In genomic region chr19:16417660-16418596, GRCh38 we compare ENCODE assay signal across 1 cellular context.
A peak's percentile ranks its signal among the peaks of the same experiment; 100 is the strongest.
TF ChIP-seq lines count a peak whose summit lies in the region.

No MANE protein-coding gene starts in this region.

TF ChIP-seq in HepG2, 621 proteins besides CTCF, POLR2A, EP300 and RAD21 (continued from another document and continues in another):
- TF ChIP-seq ZNF687 (CRISPR knock-in tag; IDR thresholded peaks at IDR 0.05): peak; percentile 42
- TF ChIP-seq NCOA2 (CRISPR knock-in tag; IDR thresholded peaks at IDR 0.05): no peak
- TF ChIP-seq ZNF768 (CRISPR knock-in tag; IDR thresholded peaks at IDR 0.05): peak; percentile 39; the same call in 1 of the 2 replicates
- no peak for TF ChIP-seq TARDBP (CRISPR knock-in tag; IDR thresholded peaks at IDR 0.05)
- TF ChIP-seq ZNF281 (CRISPR knock-in tag; IDR thresholded peaks at IDR 0.05; ENCODE audit: borderline replicate concordance): no peak
- no peak for TF ChIP-seq SRSF4 (IDR thresholded peaks at IDR 0.05; ENCODE audit: low read depth, low read length, poor library complexity, severe bottlenecking)
- TF ChIP-seq SOX5 (CRISPR knock-in tag; IDR thresholded peaks at IDR 0.05; ENCODE audit: borderline replicate concordance): no peak
- TF ChIP-seq GTF3A (CRISPR knock-in tag; conservative IDR thresholded peaks at IDR 0.05): no peak
- no peak for TF ChIP-seq ZNF709 (CRISPR knock-in tag; IDR thresholded peaks at IDR 0.05)
- no peak for TF ChIP-seq NFE2L2 (IDR thresholded peaks at IDR 0.05; ENCODE audit: low read length)
- TF ChIP-seq ATF7 (IDR thresholded peaks at IDR 0.05): no peak
- TF ChIP-seq ATF7 (CRISPR knock-in tag; IDR thresholded peaks at IDR 0.05): no peak
- TF ChIP-seq HOXA9 (CRISPR knock-in tag; IDR thresholded peaks at IDR 0.05; ENCODE audit: borderline replicate concordance): no peak
- no peak; the same call in 1 of the 2 replicates for TF ChIP-seq ZNF274 (CRISPR knock-in tag; IDR thresholded peaks at IDR 0.05)
- no peak for TF ChIP-seq BRCA1 (CRISPR knock-in tag; IDR thresholded peaks at IDR 0.05)
- TF ChIP-seq DDIT3 (CRISPR knock-in tag; IDR thresholded peaks at IDR 0.05): no peak
- TF ChIP-seq HNRNPLL (IDR thresholded peaks at IDR 0.05; ENCODE audit: low read depth, low read length, poor library complexity, severe bottlenecking): peak; percentile 20
- TF ChIP-seq ZNF644 (CRISPR knock-in tag; IDR thresholded peaks at IDR 0.05; ENCODE audit: low read depth): no peak
- no peak for TF ChIP-seq CAMTA2 (CRISPR knock-in tag; IDR thresholded peaks at IDR 0.05; ENCODE audit: borderline replicate concordance)
- TF ChIP-seq SMC3 (IDR thresholded peaks at IDR 0.05; ENCODE audit: low read length): 0 out of 2 replicates have a peak, but pooled peaks have one; percentile 1
- no peak for TF ChIP-seq ONECUT2 (CRISPR knock-in tag; IDR thresholded peaks at IDR 0.05)
- peak; percentile 66 for TF ChIP-seq FOXA3 (CRISPR knock-in tag; IDR thresholded peaks at IDR 0.05)
- 0 out of 2 replicates have a peak, but pooled peaks have one; percentile 15 for TF ChIP-seq KDM2A (CRISPR knock-in tag; IDR thresholded peaks at IDR 0.05; ENCODE audit: borderline replicate concordance, low read depth)
- TF ChIP-seq CBX1 (IDR thresholded peaks at IDR 0.05; ENCODE audit: low read depth): no peak
- no peak for TF ChIP-seq ZNF33A (CRISPR knock-in tag; IDR thresholded peaks at IDR 0.05; ENCODE audit: borderline replicate concordance)
- no peak for TF ChIP-seq IRX3 (CRISPR knock-in tag; IDR thresholded peaks at IDR 0.05; ENCODE audit: borderline replicate concordance, low read depth)
- no peak for TF ChIP-seq TAF15 (IDR thresholded peaks at IDR 0.05; ENCODE audit: low read depth, low read length, poor library complexity, severe bottlenecking)
- no peak for TF ChIP-seq YY1 (IDR thresholded peaks at IDR 0.05; ENCODE audit: insufficient read depth, insufficient replicate concordance, low read depth, low read length)
- TF ChIP-seq RFX3 (CRISPR knock-in tag; IDR thresholded peaks at IDR 0.05): no peak
- TF ChIP-seq DRAP1 (CRISPR knock-in tag; IDR thresholded peaks at IDR 0.05): no peak
- no peak for TF ChIP-seq SIX1 (CRISPR knock-in tag; IDR thresholded peaks at IDR 0.05; ENCODE audit: borderline replicate concordance)
- no peak for TF ChIP-seq FOXA1 (IDR thresholded peaks at IDR 0.05)
- peak; percentile 93 for TF ChIP-seq FOXA1 (CRISPR knock-in tag; IDR thresholded peaks at IDR 0.05)
- TF ChIP-seq NCOR1 (IDR thresholded peaks at IDR 0.05; ENCODE audit: borderline replicate concordance, low read length): no peak
- TF ChIP-seq ZZZ3 (CRISPR knock-in tag; IDR thresholded peaks at IDR 0.05; ENCODE audit: borderline replicate concordance): no peak
- no peak for TF ChIP-seq ZNF503 (CRISPR knock-in tag; IDR thresholded peaks at IDR 0.05)
- peak; percentile 51; the same call in 1 of the 2 replicates for TF ChIP-seq PATZ1 (CRISPR knock-in tag; IDR thresholded peaks at IDR 0.05)
- TF ChIP-seq ZBTB21 (CRISPR knock-in tag; IDR thresholded peaks at IDR 0.05): no peak
- TF ChIP-seq NFIB (CRISPR knock-in tag; IDR thresholded peaks at IDR 0.05; ENCODE audit: borderline replicate concordance): no peak
- TF ChIP-seq FOXO1 (CRISPR knock-in tag; IDR thresholded peaks at IDR 0.05): no peak
- no peak for TF ChIP-seq KMT2B (CRISPR knock-in tag; IDR thresholded peaks at IDR 0.05)
- TF ChIP-seq PHF20 (CRISPR knock-in tag; IDR thresholded peaks at IDR 0.05): no peak
- TF ChIP-seq XRCC5 (optimal IDR thresholded peaks at IDR 0.05; ENCODE audit: low read length): peak; percentile 83
- TF ChIP-seq ZBTB33 (CRISPR knock-in tag; IDR thresholded peaks at IDR 0.05): peak; percentile 94
- no peak for TF ChIP-seq FOXM1 (CRISPR knock-in tag; IDR thresholded peaks at IDR 0.05)
- TF ChIP-seq MTERF4 (CRISPR knock-in tag; IDR thresholded peaks at IDR 0.05): no peak
- TF ChIP-seq KDM1A (CRISPR knock-in tag; IDR thresholded peaks at IDR 0.05): no peak
- TF ChIP-seq PRPF4 (IDR thresholded peaks at IDR 0.05; ENCODE audit: low read depth, low read length, poor library complexity, severe bottlenecking): no peak
- no peak for TF ChIP-seq EEA1 (CRISPR knock-in tag; IDR thresholded peaks at IDR 0.05; ENCODE audit: borderline replicate concordance)
- peak; percentile 16; the same call in 1 of the 2 replicates for TF ChIP-seq ARID4A (CRISPR knock-in tag; IDR thresholded peaks at IDR 0.05; ENCODE audit: borderline replicate concordance)
- no peak for TF ChIP-seq PCBP2 (optimal IDR thresholded peaks at IDR 0.05; ENCODE audit: low read depth, low read length, poor library complexity, severe bottlenecking)
